15 cellular contexts compared by ENCODE assay signal in the genomic region with DNA sequence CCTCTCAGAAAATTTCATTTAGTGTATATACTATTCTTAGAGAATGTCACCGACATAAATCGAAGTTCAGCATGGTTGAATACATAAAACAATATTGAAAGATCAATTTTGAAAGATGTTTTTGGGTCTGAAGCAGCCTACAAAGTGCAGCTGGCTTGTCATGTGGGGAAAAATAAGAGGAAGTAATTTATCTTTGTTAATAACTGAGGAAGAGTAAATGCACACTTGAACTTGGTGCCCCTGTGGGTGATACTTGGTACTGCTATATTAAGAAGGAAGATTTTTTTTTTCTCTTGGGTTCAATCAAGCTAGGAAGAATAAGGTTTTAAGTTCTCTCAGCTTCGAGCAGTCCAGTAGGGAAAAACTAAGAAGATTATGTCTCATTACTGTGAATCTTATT.
DNase-seq lines count a peak whose midpoint lies in the region; ATAC-seq and TF ChIP-seq lines count a peak whose summit lies in the region.
"Had no signal": no experiment of that assay in that cellular context is flagged by ENCODE, and none has a peak within 500 bp of the region (broad histone marks: within the 10 kb centered on the region; RNA-seq: fewer than 3 reads in every experiment).

No MANE protein-coding gene starts in this region.

- no peaks in the 10 kb centered on the region for H3K36me3 Mint-ChIP-seq in activated CD4-positive, alpha-beta T cell treated with anti-CD3 and anti-CD28 coated beads, Interleukin-2, amount 10 ng/mL, durations not matched to agents 7 days and 5 days (ENCODE audit: low read depth)
- H3K36me3 Mint-ChIP-seq: activated naive CD8-positive, alpha-beta T cell treated with anti-CD3 and anti-CD28 coated beads, Interleukin-2, amount 10 ng/mL, durations not matched to agents 7 days and 5 days; IgD-negative memory B cell had no signal

- no peaks in the 10 kb centered on the region for H3K4me1 ChIP-seq in foreskin keratinocyte

- CTCF ChIA-PET in activated CD4-positive, alpha-beta T cell treated with anti-CD3 and anti-CD28 coated beads, Interleukin-2, amount 10 ng/mL, durations not matched to agents 7 days and 5 days (lab: Charles Lee): no interaction called here

- DNase-seq in AG09309 (ENCODE audit: low read depth): no peak
- peak; percentile 36 for DNase-seq in RKO (ENCODE audit: low spot score)
- DNase-seq in foreskin keratinocyte: no peak
- DNase-seq in NCI-H1105 (lab: John Stamatoyannopoulos, UW): no peak
- no peak for DNase-seq in activated CD4-positive, alpha-beta T cell treated with anti-CD3 and anti-CD28 coated beads, Interleukin-2, amount 10 ng/mL, durations not matched to agents 7 days and 5 days
- DNase-seq in MV-4-11 (lab: John Stamatoyannopoulos, UW): no peak
- no peak for DNase-seq in activated CD8-positive, alpha-beta memory T cell treated with anti-CD3 and anti-CD28 coated beads for 24 hours
- DNase-seq: activated naive CD8-positive, alpha-beta T cell treated with anti-CD3 and anti-CD28 coated beads, Interleukin-2, amount 10 ng/mL, durations not matched to agents 7 days and 5 days; foreskin melanocyte; kidney; NCI-H2081; retina had no signal

- no peak overlapping the region for H3K4me3 Mint-ChIP-seq in activated CD4-positive, alpha-beta T cell treated with anti-CD3 and anti-CD28 coated beads, Interleukin-2, amount 10 ng/mL, durations not matched to agents 7 days and 5 days
- H3K4me3 Mint-ChIP-seq: activated naive CD8-positive, alpha-beta T cell treated with anti-CD3 and anti-CD28 coated beads, Interleukin-2, amount 10 ng/mL, durations not matched to agents 7 days and 5 days; dendritic cell treated with granulocyte-macrophage colony-stimulating factor and Interleukin-4, amounts not matched to agents 40 ng/mL and 50 ng/mL, for 4 days; IgD-negative memory B cell had no signal

- H3K27ac ChIP-seq in foreskin keratinocyte: no peak overlapping the region

- H3K27me3 ChIP-seq in foreskin keratinocyte: no peaks in the 10 kb centered on the region

- ATAC-seq in foreskin keratinocyte: no peak

- H3K4me1 Mint-ChIP-seq in activated CD4-positive, alpha-beta T cell treated with anti-CD3 and anti-CD28 coated beads, Interleukin-2, amount 10 ng/mL, durations not matched to agents 7 days and 5 days: no peaks in the 10 kb centered on the region
- H3K4me1 Mint-ChIP-seq: activated naive CD8-positive, alpha-beta T cell treated with anti-CD3 and anti-CD28 coated beads, Interleukin-2, amount 10 ng/mL, durations not matched to agents 7 days and 5 days; IgD-negative memory B cell had no signal

- peaks cover 2% of the 10 kb centered on the region for H3K9me3 Mint-ChIP-seq in activated CD4-positive, alpha-beta T cell treated with anti-CD3 and anti-CD28 coated beads, Interleukin-2, amount 10 ng/mL, durations not matched to agents 7 days and 5 days

- no peak overlapping the region for H3K27ac Mint-ChIP-seq in activated CD4-positive, alpha-beta T cell treated with anti-CD3 and anti-CD28 coated beads, Interleukin-2, amount 10 ng/mL, durations not matched to agents 7 days and 5 days
- H3K27ac Mint-ChIP-seq: activated naive CD8-positive, alpha-beta T cell treated with anti-CD3 and anti-CD28 coated beads, Interleukin-2, amount 10 ng/mL, durations not matched to agents 7 days and 5 days; dendritic cell treated with granulocyte-macrophage colony-stimulating factor and Interleukin-4, amounts not matched to agents 40 ng/mL and 50 ng/mL, for 4 days; IgD-negative memory B cell had no signal

- TF ChIP-seq CTCF in AG09309 (IDR thresholded peaks at IDR 0.05; ENCODE audit: control insufficient read depth, insufficient read depth, low read depth, low read length, missing control alignments) (peak; percentile 12), GM12875 (IDR thresholded peaks at IDR 0.05; ENCODE audit: borderline replicate concordance, insufficient read depth, low read depth, low read length) (peak; percentile 12; the same call in 1 of the 2 replicates), foreskin keratinocyte (conservative IDR thresholded peaks at IDR 0.05) (peak; percentile 45)

- no peak overlapping the region for H3K4me3 ChIP-seq in AG09309 (ENCODE audit: control insufficient read depth, low read depth, low read length)
- no peak overlapping the region for H3K4me3 ChIP-seq in GM12875 (ENCODE audit: low read depth, low read length)

- H3K27me3 Mint-ChIP-seq in activated CD4-positive, alpha-beta T cell treated with anti-CD3 and anti-CD28 coated beads, Interleukin-2, amount 10 ng/mL, durations not matched to agents 7 days and 5 days: no peaks in the 10 kb centered on the region
- H3K27me3 Mint-ChIP-seq: activated naive CD8-positive, alpha-beta T cell treated with anti-CD3 and anti-CD28 coated beads, Interleukin-2, amount 10 ng/mL, durations not matched to agents 7 days and 5 days; dendritic cell treated with granulocyte-macrophage colony-stimulating factor and Interleukin-4, amounts not matched to agents 40 ng/mL and 50 ng/mL, for 4 days; IgD-negative memory B cell had no signal

- POLR2A ChIA-PET in activated CD4-positive, alpha-beta T cell treated with anti-CD3 and anti-CD28 coated beads, Interleukin-2, amount 10 ng/mL, durations not matched to agents 7 days and 5 days (lab: Charles Lee): no interaction called here
